Comparison of ENCODE assay signal across 12 cellular contexts in genomic region chr11:128707671-128708070, GRCh38. TPM values are rescaled to one million over a fixed set of nuclear protein-coding genes. Genes with fewer than 3 reads are reported as not detected.
A peak's percentile ranks its signal among the peaks of the same experiment; 100 is the strongest.
DNase-seq lines count a peak whose midpoint lies in the region; ATAC-seq and TF ChIP-seq lines count a peak whose summit lies in the region.
"Had no signal": no experiment of that assay in that cellular context is flagged by ENCODE, and none has a peak within 500 bp of the region (broad histone marks: within the 10 kb centered on the region; RNA-seq: fewer than 3 reads in every experiment).

No MANE protein-coding gene starts in this region.

- H3K27me3 Mint-ChIP-seq in naive thymus-derived CD8-positive, alpha-beta T cell = no peaks in the 10 kb centered on the region

- CTCF ChIA-PET in BJ (lab: Yijun Ruan, JAX) = interaction anchor here (0.7 kb wide), 1 partner anchor 9 kb away, joined by 3 read pairs; no protein-coding TSS in a partner anchor

- no peak for ATAC-seq in naive thymus-derived CD8-positive, alpha-beta T cell
- ATAC-seq in HG03342 (IDR thresholded peaks at IDR 0.05; ENCODE audit: unreplicated experiment) (no peak), GM19351 (IDR thresholded peaks at IDR 0.05; ENCODE audit: unreplicated experiment) (no peak)

- no peaks in the 10 kb centered on the region for H3K9me3 Mint-ChIP-seq in naive thymus-derived CD8-positive, alpha-beta T cell

- DNase-seq in BJ (ENCODE audit: low read depth) = peak; percentile 74
- peak; percentile 69 for DNase-seq in HCEC 1CT
- DNase-seq in choroid plexus epithelial cell (ENCODE audit: low read depth) = peak; percentile 60
- DNase-seq in naive thymus-derived CD8-positive, alpha-beta T cell = no peak
- DNase-seq in middle frontal gyrus (ENCODE audit: extremely low spot score, low spot score) = no peak
- no peak for DNase-seq in NCI-H524 (lab: John Stamatoyannopoulos, UW)
- DNase-seq: cerebellar nuclear complex, KG1, kidney, nephron progenitor cell had no signal

- no peaks in the 10 kb centered on the region; the same call in 1 of the 2 replicates for H3K36me3 ChIP-seq in BJ (ENCODE audit: control insufficient read depth, insufficient read depth, low read length)

- peak overlapping the region in 3 of 10 donors; percentile 4 to 61 (median 6) for H3K4me3 Mint-ChIP-seq in naive thymus-derived CD8-positive, alpha-beta T cell
- H3K4me3 Mint-ChIP-seq: nephron progenitor cell had no signal

- no peaks in the 10 kb centered on the region for H3K27me3 ChIP-seq in BJ (ENCODE audit: control insufficient read depth, insufficient read depth, low read length)

- no peak for TF ChIP-seq CTCF in BJ (IDR thresholded peaks at IDR 0.05; ENCODE audit: insufficient read depth, low read depth, low read length)
- no peak for TF ChIP-seq CTCF in choroid plexus epithelial cell (conservative IDR thresholded peaks at IDR 0.05; ENCODE audit: low read depth, low read length)

- peak overlapping the region in 8 of 10 donors; percentile 11 to 95 (median 61) for H3K27ac Mint-ChIP-seq in naive thymus-derived CD8-positive, alpha-beta T cell
- H3K27ac Mint-ChIP-seq: nephron progenitor cell had no signal

- H3K4me3 ChIP-seq in BJ (ENCODE audit: low read depth, low read length) (no peak overlapping the region), choroid plexus epithelial cell (ENCODE audit: low read depth, low read length) (no peak overlapping the region)

- peaks cover 0 to 40% (median 25%) of the 10 kb centered on the region in 3 donors for H3K36me3 Mint-ChIP-seq in naive thymus-derived CD8-positive, alpha-beta T cell

- POLR2A ChIA-PET in BJ (lab: Charles Lee) = interaction anchor here (0.6 kb wide), 2 partner anchors 103 to 1715 kb away, joined by 3 read pairs; no protein-coding TSS in a partner anchor
- POLR2A ChIA-PET in naive thymus-derived CD8-positive, alpha-beta T cell (lab: Charles Lee) = interaction anchor here (1.0 to 1.4 kb wide), 4 partner anchors 9 to 26 kb away, joined by 3 to 5 read pairs (median 3); no protein-coding TSS in a partner anchor

- H3K4me1 Mint-ChIP-seq in naive thymus-derived CD8-positive, alpha-beta T cell = peaks cover 64 to 97% (median 91%) of the 10 kb centered on the region in 4 donors

RNA-seq across cellular contexts. Expression of gene FLI1, which starts 13.8 kb away (rescaled TPM):
- polyA plus RNA-seq in BJ (2011; rRNA removed) = 20.3 and 28.9 TPM in 2 replicates
- 48.8 and 91.2 TPM in 2 replicates for polyA minus RNA-seq in BJ (2011; rRNA and poly(A)+ RNA removed)
- total RNA-seq in naive thymus-derived CD8-positive, alpha-beta T cell = 10 to 100 TPM; 87.7 to 87.9 TPM
- 10 to 100 TPM; 54.9 to 64.5 (median 58.7) TPM for polyA plus RNA-seq in naive thymus-derived CD8-positive, alpha-beta T cell

Comparison
In these comparisons a context has a peak if more than half of its experiments do, and no peak if none do; other contexts are left out.
1. DNase-seq: peak in BJ (single experiment), HCEC 1CT (single experiment) and choroid plexus epithelial cell (single experiment); none in naive thymus-derived CD8-positive, alpha-beta T cell (0 of 10), middle frontal gyrus (single experiment) and NCI-H524 (0 of 2).